In genomic region chr6:43725643-43726580, GRCh38 we compare ENCODE assay signal across 1 cellular context.
TF ChIP-seq lines count a peak whose summit lies in the region.

No MANE protein-coding gene starts in this region.

TF ChIP-seq in IMR-90, 13 proteins besides CTCF, POLR2A, EP300 and RAD21:
- TF ChIP-seq ELK1 (IDR thresholded peaks at IDR 0.05; ENCODE audit: borderline replicate concordance, low read depth, low read length) (no peak), BHLHE40 (IDR thresholded peaks at IDR 0.05; ENCODE audit: low read depth, low read length) (no peak), RCOR1 (IDR thresholded peaks at IDR 0.05; ENCODE audit: insufficient replicate concordance, low read length) (no peak), RFX5 (IDR thresholded peaks at IDR 0.05; ENCODE audit: low read depth, low read length) (no peak), FOS (IDR thresholded peaks at IDR 0.05; ENCODE audit: low read depth, low read length) (no peak), MXI1 (IDR thresholded peaks at IDR 0.05; ENCODE audit: borderline replicate concordance, low read depth, low read length) (no peak), NFE2L2 (IDR thresholded peaks at IDR 0.05; ENCODE audit: low read depth, low read length) (no peak)
